ENCODE assay signal across 8 cellular contexts in genomic region chr16:82016268-82016667, GRCh38. TPM values are rescaled to one million over a fixed set of nuclear protein-coding genes. Genes with fewer than 3 reads are reported as not detected.
A peak's percentile ranks its signal among the peaks of the same experiment; 100 is the strongest.
DNase-seq lines count a peak whose midpoint lies in the region; ATAC-seq, FAIRE-seq and TF ChIP-seq lines count a peak whose summit lies in the region.

No MANE protein-coding gene starts in this region.

- no peak for TF ChIP-seq EP300 in HepG2 (IDR thresholded peaks at IDR 0.05; ENCODE audit: low read depth in 2 of 2, low read length in 2 of 2)
- no peak for TF ChIP-seq EP300 in HepG2 (CRISPR knock-in tag; IDR thresholded peaks at IDR 0.05; ENCODE audit: borderline replicate concordance)

- no peaks in the 10 kb centered on the region; the same call in 1 of the 2 replicates for H3K4me1 ChIP-seq in HepG2 (ENCODE audit: insufficient read depth, low read length)

- H2AFZ ChIP-seq in HepG2 (ENCODE audit: low read length), result no peak overlapping the region

- H3K9me3 ChIP-seq in HepG2 (ENCODE audit: low read length), result peaks cover 6% of the 10 kb centered on the region; the same call in 1 of the 2 replicates

- BruUV-seq in HepG2 (replicated peaks; lab: Mats Ljungman, UMichigan), result no TSS peak

- no peak for DNase-seq in BJ (ENCODE audit: low read depth)
- DNase-seq in HT-29 (ENCODE audit: low spot score), result peak; percentile 60
- DNase-seq in astrocyte of the cerebellum (ENCODE audit: low read depth), result peak; percentile 35
- DNase-seq in HepG2 (ENCODE audit: low spot score), result no peak
- DNase-seq in T-helper 2 cell, result no peak
- no peak for DNase-seq in GM19239 (ENCODE audit: insufficient read length, low spot score)

- no peaks in the 10 kb centered on the region for H3K27me3 ChIP-seq in BJ (ENCODE audit: control insufficient read depth, insufficient read depth, low read length)
- H3K27me3 ChIP-seq in HepG2 (ENCODE audit: control insufficient read depth in 1 of 2, insufficient read depth in 2 of 2, low read length in 2 of 2), result peaks cover 1 to 22% of the 10 kb centered on the region in 2 experiments; a peak in 4 of 5 replicates

- no peak for TF ChIP-seq RAD21 in HepG2 (CRISPR knock-in tag; IDR thresholded peaks at IDR 0.05)

- H3K4me2 ChIP-seq in HepG2 (ENCODE audit: low read depth, low read length), result 0 out of 2 replicates have a peak overlapping the region, but pooled peaks have one; percentile 15

- in situ Hi-C loops in astrocyte of the cerebellum (cut with HindIII; ENCODE audit: low sequenced_read_pairs) (no loop called here), HepG2 (cut with HindIII; ENCODE audit: extremely low pct_ligation_motif_present, low pct_unique_long_range_greater_than_20kb) (no loop called here)

- no peaks in the 10 kb centered on the region for H3K79me2 ChIP-seq in HepG2 (ENCODE audit: insufficient read depth, low read length)

- no peak overlapping the region for H3K4me3 ChIP-seq in BJ (ENCODE audit: low read depth, low read length)
- no peak overlapping the region for H3K4me3 ChIP-seq in astrocyte of the cerebellum (ENCODE audit: low read depth, low read length)
- no peak overlapping the region for H3K4me3 ChIP-seq in HepG2 (replicated peaks in 1 of 3; ENCODE audit: insufficient read depth in 1 of 3, low read depth in 2 of 3, low read length in 3 of 3)

- POLR2A ChIA-PET in BJ (lab: Charles Lee), result no interaction called here
- POLR2A ChIA-PET in HepG2 (lab: Yijun Ruan, JAX), result no interaction called here

- ATAC-seq in HepG2 (no peak; the same call in 2 of the 3 replicates), GM18517 (IDR thresholded peaks at IDR 0.05; ENCODE audit: unreplicated experiment) (no peak), HG02884 (IDR thresholded peaks at IDR 0.05; ENCODE audit: unreplicated experiment) (no peak)

- H3K36me3 ChIP-seq in BJ (ENCODE audit: control insufficient read depth, insufficient read depth, low read length) (no peaks in the 10 kb centered on the region), HepG2 (replicated peaks in 1 of 2; ENCODE audit: control insufficient read depth in 1 of 2, insufficient read depth in 2 of 2, low read length in 2 of 2) (no peaks in the 10 kb centered on the region)

- CTCF ChIA-PET in BJ (lab: Yijun Ruan, JAX), result interaction anchor here (0.7 to 1.5 kb wide), 4 partner anchors 12 to 73 kb away, joined by 3 to 10 read pairs (median 4); no protein-coding TSS in a partner anchor
- CTCF ChIA-PET in HepG2 (lab: Yijun Ruan, JAX; ENCODE audit: low intra/inter-chr PET ratio, low total read pairs), result no interaction called here

- FAIRE-seq in HepG2 (lab: Jason Lieb, UNC) (no peak), GM19239 (lab: Jason Lieb, UNC) (no peak)

- H3K27ac ChIP-seq in HepG2 (ENCODE audit: extremely low read length, insufficient read depth, low read length), result no peak overlapping the region

- intact Hi-C loops in HepG2 (cut with micrococcal nuclease; ENCODE audit: unreplicated experiment), result no loop called here

- H4K20me1 ChIP-seq in HepG2 (ENCODE audit: insufficient read depth, low read length), result no peaks in the 10 kb centered on the region

- TF ChIP-seq CTCF in BJ (IDR thresholded peaks at IDR 0.05; ENCODE audit: insufficient read depth, low read depth, low read length) (peak; percentile 32), astrocyte of the cerebellum (IDR thresholded peaks at IDR 0.05; ENCODE audit: low read depth, low read length, missing control alignments) (peak; percentile 62), HepG2 (CRISPR knock-in tag; IDR thresholded peaks at IDR 0.05) (no peak)

- no peak overlapping the region for H3K9ac ChIP-seq in HepG2 (ENCODE audit: insufficient read depth, low read depth, low read length)

- 1% methylated on average over 7 of the region's 7 CpGs for WGBS in HepG2 (ENCODE audit: low lambda C conversion rate)

- TF ChIP-seq POLR2A in HepG2 (IDR thresholded peaks at IDR 0.05; ENCODE audit: insufficient read depth in 1 of 2, low read depth in 2 of 2, low read length in 2 of 2), result no peak

TF ChIP-seq in HepG2, 621 proteins besides CTCF, POLR2A, EP300 and RAD21 (continues in another document):
- TF ChIP-seq CHD4 (IDR thresholded peaks at IDR 0.05; ENCODE audit: borderline replicate concordance, low read length), result no peak
- no peak for TF ChIP-seq ZMYM3 (CRISPR knock-in tag; IDR thresholded peaks at IDR 0.05)
- TF ChIP-seq MEIS2 (CRISPR knock-in tag; IDR thresholded peaks at IDR 0.05), result no peak
- no peak for TF ChIP-seq JDP2 (CRISPR knock-in tag; IDR thresholded peaks at IDR 0.05; ENCODE audit: borderline replicate concordance)
- TF ChIP-seq ZNF460 (CRISPR knock-in tag; IDR thresholded peaks at IDR 0.05; ENCODE audit: borderline replicate concordance), result no peak
- no peak for TF ChIP-seq PCBP2 (optimal IDR thresholded peaks at IDR 0.05; ENCODE audit: low read depth, low read length, poor library complexity, severe bottlenecking)
- no peak for TF ChIP-seq ZNF703 (CRISPR knock-in tag; IDR thresholded peaks at IDR 0.05; ENCODE audit: borderline replicate concordance)
- TF ChIP-seq MAFG (CRISPR knock-in tag; IDR thresholded peaks at IDR 0.05), result no peak
- no peak for TF ChIP-seq TBX2 (CRISPR knock-in tag; IDR thresholded peaks at IDR 0.05; ENCODE audit: borderline replicate concordance)
- no peak for TF ChIP-seq PPARG (CRISPR knock-in tag; conservative IDR thresholded peaks at IDR 0.05)
- TF ChIP-seq ZMAT3 (CRISPR knock-in tag; conservative IDR thresholded peaks at IDR 0.05), result no peak
- no peak for TF ChIP-seq NR0B2 (CRISPR knock-in tag; IDR thresholded peaks at IDR 0.05)

RNA-seq across cellular contexts. Expression of gene SDR42E1, which starts 5.0 kb away (rescaled TPM):
- polyA plus RNA-seq in BJ (2011; rRNA removed), result 0.44 and 0.80 TPM in 2 replicates
- 0.09 and 0.15 TPM in 2 replicates for polyA minus RNA-seq in BJ (2011; rRNA and poly(A)+ RNA removed)
- 3.4 and 10.2 TPM in 2 replicates for total RNA-seq in HT-29 (2014; rRNA removed; shearing (Covaris generic))
- 0.01 and 0.13 TPM in 2 replicates for total RNA-seq in HepG2 (2016; rRNA removed; fragmentation: Illumina TruSeq; extraction: Trizol)
- not detected in 2 replicates for total RNA-seq in HepG2 (2016; cell fraction: cytosol; rRNA removed; fragmentation: Illumina TruSeq; extraction: Trizol; ENCODE audit: low read depth)
- total RNA-seq in HepG2 (2016; cell fraction: insoluble cytoplasmic fraction; rRNA removed; fragmentation: Illumina TruSeq; extraction: Trizol), result 0.09 and 0.39 TPM in 2 replicates
- under 0.01 and 0.09 TPM in 2 replicates for total RNA-seq in HepG2 (2016; cell fraction: membrane; rRNA removed; fragmentation: Illumina TruSeq; extraction: Trizol)
- 0.03 TPM in 1 of 2 replicates, not detected in the other for total RNA-seq in HepG2 (2016; cell fraction: nucleus; rRNA removed; fragmentation: Illumina TruSeq; extraction: Trizol)
- 0.01 TPM in 1 of 2 replicates, not detected in the other for polyA plus RNA-seq in HepG2 (2011; rRNA removed)
- under 0.01 TPM in 1 of 2 replicates, not detected in the other for polyA plus RNA-seq in HepG2 (2011; cell fraction: cytosol; rRNA removed)
- polyA plus RNA-seq in HepG2 (2011; cell fraction: nucleus; rRNA removed), result 0.02 TPM in 2 replicates
- polyA plus RNA-seq in HepG2 (2012), result 0.01 TPM in 1 of 2 replicates, not detected in the other
- polyA plus RNA-seq in HepG2 (2016; cell fraction: cytosol; fragmentation: Illumina TruSeq; extraction: Trizol; ENCODE audit: low read depth), result not detected in 2 replicates
- polyA plus RNA-seq in HepG2 (2016; cell fraction: insoluble cytoplasmic fraction; fragmentation: Illumina TruSeq; extraction: Trizol; ENCODE audit: low read depth), result 0.11 TPM in 2 replicates
- polyA plus RNA-seq in HepG2 (2016; cell fraction: membrane; fragmentation: Illumina TruSeq; extraction: Trizol; ENCODE audit: low read depth), result 0.07 TPM in 1 of 2 replicates, not detected in the other
- not detected in 2 replicates for polyA plus RNA-seq in HepG2 (2016; cell fraction: nucleus; fragmentation: Illumina TruSeq; extraction: Trizol; ENCODE audit: insufficient read depth, low read depth)
- not detected in 2 replicates for polyA minus RNA-seq in HepG2 (2011; rRNA and poly(A)+ RNA removed; ENCODE audit: low replicate concordance)
- not detected in 2 replicates for polyA minus RNA-seq in HepG2 (2011; cell fraction: cytosol; rRNA and poly(A)+ RNA removed)
- not detected in 2 replicates for polyA minus RNA-seq in HepG2 (2011; cell fraction: nucleus; rRNA and poly(A)+ RNA removed)

RNA-seq across cellular contexts. Expression of gene HSD17B2, which starts 18.8 kb away (rescaled TPM):
- 0.60 and 0.81 TPM in 2 replicates for polyA plus RNA-seq in BJ (2011; rRNA removed)
- polyA minus RNA-seq in BJ (2011; rRNA and poly(A)+ RNA removed), result 0.28 and 1.2 TPM in 2 replicates
- total RNA-seq in HT-29 (2014; rRNA removed; shearing (Covaris generic)), result 39.0 and 40.8 TPM in 2 replicates
- total RNA-seq in HepG2 (2016; rRNA removed; fragmentation: Illumina TruSeq; extraction: Trizol), result 20.4 and 26.3 TPM in 2 replicates
- 8.1 and 10.8 TPM in 2 replicates for total RNA-seq in HepG2 (2016; cell fraction: cytosol; rRNA removed; fragmentation: Illumina TruSeq; extraction: Trizol; ENCODE audit: low read depth)
- 17.1 and 26.5 TPM in 2 replicates for total RNA-seq in HepG2 (2016; cell fraction: insoluble cytoplasmic fraction; rRNA removed; fragmentation: Illumina TruSeq; extraction: Trizol)
- 14.2 and 15.4 TPM in 2 replicates for total RNA-seq in HepG2 (2016; cell fraction: membrane; rRNA removed; fragmentation: Illumina TruSeq; extraction: Trizol)
- 20.3 and 26.6 TPM in 2 replicates for total RNA-seq in HepG2 (2016; cell fraction: nucleus; rRNA removed; fragmentation: Illumina TruSeq; extraction: Trizol)
- 69.3 and 70.7 TPM in 2 replicates for polyA plus RNA-seq in HepG2 (2011; rRNA removed)
- 63.0 and 86.7 TPM in 2 replicates for polyA plus RNA-seq in HepG2 (2011; cell fraction: cytosol; rRNA removed)
- polyA plus RNA-seq in HepG2 (2011; cell fraction: nucleus; rRNA removed), result 25.9 and 29.8 TPM in 2 replicates
- polyA plus RNA-seq in HepG2 (2012), result 99.3 and 106 TPM in 2 replicates
- 10.6 and 11.5 TPM in 2 replicates for polyA plus RNA-seq in HepG2 (2016; cell fraction: cytosol; fragmentation: Illumina TruSeq; extraction: Trizol; ENCODE audit: low read depth)
- 19.6 and 20.2 TPM in 2 replicates for polyA plus RNA-seq in HepG2 (2016; cell fraction: insoluble cytoplasmic fraction; fragmentation: Illumina TruSeq; extraction: Trizol; ENCODE audit: low read depth)
- 13.1 and 14.3 TPM in 2 replicates for polyA plus RNA-seq in HepG2 (2016; cell fraction: membrane; fragmentation: Illumina TruSeq; extraction: Trizol; ENCODE audit: low read depth)
- polyA plus RNA-seq in HepG2 (2016; cell fraction: nucleus; fragmentation: Illumina TruSeq; extraction: Trizol; ENCODE audit: insufficient read depth, low read depth), result 30.1 and 31.0 TPM in 2 replicates
- polyA minus RNA-seq in HepG2 (2011; rRNA and poly(A)+ RNA removed; ENCODE audit: low replicate concordance), result 150 TPM in 1 of 2 replicates, not detected in the other
- 38.6 and 54.8 TPM in 2 replicates for polyA minus RNA-seq in HepG2 (2011; cell fraction: cytosol; rRNA and poly(A)+ RNA removed)
- polyA minus RNA-seq in HepG2 (2011; cell fraction: nucleus; rRNA and poly(A)+ RNA removed), result 77.4 and 89.1 TPM in 2 replicates

Comparison
In these comparisons a context has a peak if more than half of its experiments do, and no peak if none do; other contexts are left out.
1. DNase-seq: peak in HT-29 (single experiment) and astrocyte of the cerebellum (single experiment); none in BJ (single experiment), HepG2 (single experiment), T-helper 2 cell (0 of 5) and GM19239 (single experiment).